In the genomic region with DNA sequence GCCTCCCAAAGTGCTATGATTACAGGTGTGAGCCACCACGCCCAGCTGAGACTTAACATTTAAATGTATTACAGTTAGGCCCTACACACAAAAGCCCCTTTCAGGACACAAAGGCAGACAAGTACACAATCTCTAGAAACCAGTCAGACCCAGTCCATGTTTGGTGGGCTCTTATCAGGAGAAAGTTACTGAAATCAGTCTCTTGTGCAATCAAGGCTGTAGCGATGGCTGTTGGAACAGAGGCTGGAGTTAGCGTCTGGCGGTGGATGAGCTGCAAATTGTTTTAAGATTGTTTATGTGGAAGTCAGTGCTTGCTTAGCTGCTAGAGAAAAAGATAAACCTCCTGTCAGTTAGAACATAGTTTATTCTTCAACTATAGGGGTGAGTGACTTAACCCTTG, we compare ENCODE assay signal across 18 cellular contexts.
"Had no signal": no experiment of that assay in that cellular context is flagged by ENCODE, and none has a peak within 500 bp of the region (broad histone marks: within the 10 kb centered on the region; RNA-seq: fewer than 3 reads in every experiment).

No MANE protein-coding gene starts in this region.

- H3K4me1 ChIP-seq: colonic mucosa, sigmoid colon, stomach, transverse colon had no signal

- H2AFZ ChIP-seq: hepatocyte had no signal

- H3K27ac ChIP-seq: colonic mucosa, hepatocyte, neutrophil, sigmoid colon, skin epidermis, stomach, thoracic aorta, transverse colon had no signal

- H3K27ac Mint-ChIP-seq: nephron had no signal

- H3K9me3 ChIP-seq: colonic mucosa, neutrophil, sigmoid colon, thoracic aorta, transverse colon had no signal

- DNase-seq: colonic mucosa; dermis blood vessel endothelial cell; foreskin melanocyte; head of caudate nucleus; left colon; left ventricle myocardium superior; sigmoid colon; stimulated activated CD4-positive, alpha-beta T cell treated with anti-CD3 and anti-CD28 coated beads, Interleukin-12 subunit alpha, Interleukin-12 subunit beta, amount 100 ng/mL, for 4 hours; stimulated activated naive CD4-positive, alpha-beta T cell; stomach; substantia nigra; transverse colon had no signal

- H3K36me3 ChIP-seq: colonic mucosa, neutrophil, sigmoid colon, stomach, thoracic aorta, transverse colon had no signal

- H3K4me2 ChIP-seq: hepatocyte had no signal

- H3K4me3 Mint-ChIP-seq: nephron had no signal

- H3K27me3 ChIP-seq: colonic mucosa, hepatocyte, neutrophil, sigmoid colon, stomach, transverse colon had no signal

- H3K4me3 ChIP-seq: colonic mucosa, hepatocyte, lung, sigmoid colon, skin epidermis, stomach, thoracic aorta, transverse colon had no signal

- ATAC-seq: left colon, left ventricle myocardium superior had no signal

- H3K79me2 ChIP-seq: hepatocyte had no signal
